In genomic region chr2:42133771-42134195, GRCh38 we compare ENCODE assay signal across 10 cellular contexts. TPM values are rescaled to one million over a fixed set of nuclear protein-coding genes. Genes with fewer than 3 reads are reported as not detected.
DNase-seq lines count a peak whose midpoint lies in the region; ATAC-seq, FAIRE-seq and TF ChIP-seq lines count a peak whose summit lies in the region.
"Had no signal": no experiment of that assay in that cellular context is flagged by ENCODE, and none has a peak within 500 bp of the region (broad histone marks: within the 10 kb centered on the region; RNA-seq: fewer than 3 reads in every experiment).

No MANE protein-coding gene starts in this region.

- TF ChIP-seq RAD21 in HepG2 (CRISPR knock-in tag; IDR thresholded peaks at IDR 0.05) = no peak

- peak; percentile 53 for DNase-seq in activated CD8-positive, alpha-beta memory T cell treated with anti-CD3 and anti-CD28 coated beads for 24 hours
- DNase-seq in activated CD8-positive, alpha-beta memory T cell treated with anti-CD3 and anti-CD28 coated beads, Interleukin-2, amount 50 U/mL, for 48 hours = no peak
- no peak for DNase-seq in activated CD8-positive, alpha-beta T cell treated with anti-CD3 and anti-CD28 coated beads, Interleukin-2, amount 10 ng/mL, durations not matched to agents 7 days and 5 days
- no peak for DNase-seq in HepG2 (ENCODE audit: low spot score)
- DNase-seq in cerebellar cortex (ENCODE audit: low spot score) = no peak
- DNase-seq in HuH-7 (ENCODE audit: low spot score) = no peak
- no peak for DNase-seq in left colon
- DNase-seq: NCI-H226 had no signal

- H3K27me3 ChIP-seq in HepG2 (ENCODE audit: control insufficient read depth in 1 of 2, insufficient read depth in 2 of 2, low read length in 2 of 2) (no peaks in the 10 kb centered on the region), thymus (ENCODE audit: control insufficient read depth, insufficient read depth) (no peaks in the 10 kb centered on the region)

- no peak for TF ChIP-seq POLR2A in HepG2 (IDR thresholded peaks at IDR 0.05; ENCODE audit: insufficient read depth in 1 of 2, low read depth in 2 of 2, low read length in 2 of 2)

- intact Hi-C loops in HepG2 (cut with micrococcal nuclease; ENCODE audit: unreplicated experiment) = loop anchor here (1.0 kb wide), 1 partner anchor 153 kb away; no protein-coding TSS in a partner anchor
- intact Hi-C loops in left colon (cut with DNase I, micrococcal nuclease) = no loop called here

- WGBS in HepG2 (ENCODE audit: low lambda C conversion rate) = 91% methylated on average over 11 of the region's 11 CpGs
- 92% methylated on average over 11 of the region's 11 CpGs for WGBS in thymus

- CTCF ChIA-PET in activated CD8-positive, alpha-beta T cell treated with anti-CD3 and anti-CD28 coated beads, Interleukin-2, amount 10 ng/mL, durations not matched to agents 7 days and 5 days (lab: Charles Lee) = interaction anchor here (1.0 to 3.4 kb wide), 16 partner anchors 8 to 293 kb away, joined by 3 to 29 read pairs (median 8); no protein-coding TSS in a partner anchor
- CTCF ChIA-PET in HepG2 (lab: Yijun Ruan, JAX; ENCODE audit: low intra/inter-chr PET ratio, low total read pairs) = no interaction called here

- no peak for ATAC-seq in activated CD8-positive, alpha-beta T cell treated with anti-CD3 and anti-CD28 coated beads, Interleukin-2, amount 10 ng/mL, durations not matched to agents 7 days and 5 days
- no peak for ATAC-seq in HepG2
- no peak for ATAC-seq in left colon

- POLR2A ChIA-PET in activated CD8-positive, alpha-beta T cell treated with anti-CD3 and anti-CD28 coated beads, Interleukin-2, amount 10 ng/mL, durations not matched to agents 7 days and 5 days (lab: Charles Lee) = interaction anchor here (0.9 to 3.3 kb wide), 11 partner anchors 8 to 226 kb away, joined by 3 to 71 read pairs (median 7); no protein-coding TSS in a partner anchor
- POLR2A ChIA-PET in HepG2 (lab: Yijun Ruan, JAX) = interaction anchor here (1.0 to 6.5 kb wide), 18 partner anchors 9 to 286 kb away, joined by 3 to 110 read pairs (median 14); no protein-coding TSS in a partner anchor

- H3K4me3 ChIP-seq in HepG2 (replicated peaks in 1 of 3; ENCODE audit: insufficient read depth in 1 of 3, low read depth in 2 of 3, low read length in 3 of 3) (peak overlapping the region in 1 of 3 experiments; percentile 53; a peak in 1 of 6 replicates), thymus (ENCODE audit: low read length) (no peak overlapping the region)

- H3K36me3 ChIP-seq in HepG2 (replicated peaks in 1 of 2; ENCODE audit: control insufficient read depth in 1 of 2, insufficient read depth in 2 of 2, low read length in 2 of 2) (no peaks in the 10 kb centered on the region), thymus (ENCODE audit: control insufficient read depth, insufficient read depth) (no peaks in the 10 kb centered on the region)
- H3K36me3 ChIP-seq: neutrophil had no signal

- in situ Hi-C loops in HepG2 (cut with HindIII; ENCODE audit: extremely low pct_ligation_motif_present, low pct_unique_long_range_greater_than_20kb) = loop anchor here (5.0 kb wide), 1 partner anchor 39 kb away; no protein-coding TSS in a partner anchor

- H3K9me3 ChIP-seq in HepG2 (ENCODE audit: low read length) = no peaks in the 10 kb centered on the region
- no peaks in the 10 kb centered on the region for H3K9me3 ChIP-seq in thymus (ENCODE audit: control insufficient read depth)
- H3K9me3 ChIP-seq: neutrophil had no signal

- TF ChIP-seq CTCF in HepG2 (CRISPR knock-in tag; IDR thresholded peaks at IDR 0.05) = no peak

- H3K9me3 Mint-ChIP-seq in activated CD8-positive, alpha-beta T cell treated with anti-CD3 and anti-CD28 coated beads, Interleukin-2, amount 10 ng/mL, durations not matched to agents 7 days and 5 days (ENCODE audit: insufficient read depth) = no peaks in the 10 kb centered on the region

- H3K4me1 ChIP-seq in HepG2 (ENCODE audit: insufficient read depth, low read length) (peaks cover 100% of the 10 kb centered on the region), thymus (ENCODE audit: control insufficient read depth, insufficient read depth, low read length) (peaks cover 35% of the 10 kb centered on the region)

- peaks cover 43% of the 10 kb centered on the region for H3K79me2 ChIP-seq in HepG2 (ENCODE audit: insufficient read depth, low read length)

- BruUV-seq in HepG2 (replicated peaks; lab: Mats Ljungman, UMichigan) = no TSS peak

- H2AFZ ChIP-seq in HepG2 (ENCODE audit: low read length) = no peak overlapping the region

- H3K4me3 Mint-ChIP-seq in activated CD8-positive, alpha-beta T cell treated with anti-CD3 and anti-CD28 coated beads, Interleukin-2, amount 10 ng/mL, durations not matched to agents 7 days and 5 days = peak overlapping the region; percentile 65

- H4K20me1 ChIP-seq in HepG2 (ENCODE audit: insufficient read depth, low read length) = no peaks in the 10 kb centered on the region

- peaks cover 3% of the 10 kb centered on the region for H3K36me3 Mint-ChIP-seq in activated CD8-positive, alpha-beta T cell treated with anti-CD3 and anti-CD28 coated beads, Interleukin-2, amount 10 ng/mL, durations not matched to agents 7 days and 5 days (ENCODE audit: low read depth)

- FAIRE-seq in HepG2 (lab: Jason Lieb, UNC) = no peak

- no peak for TF ChIP-seq EP300 in HepG2 (IDR thresholded peaks at IDR 0.05; ENCODE audit: low read depth in 2 of 2, low read length in 2 of 2)
- TF ChIP-seq EP300 in HepG2 (CRISPR knock-in tag; IDR thresholded peaks at IDR 0.05; ENCODE audit: borderline replicate concordance) = no peak

- no peaks in the 10 kb centered on the region for H3K27me3 Mint-ChIP-seq in activated CD8-positive, alpha-beta T cell treated with anti-CD3 and anti-CD28 coated beads, Interleukin-2, amount 10 ng/mL, durations not matched to agents 7 days and 5 days (ENCODE audit: low read depth)

- peak overlapping the region; percentile 95 for H3K27ac Mint-ChIP-seq in activated CD8-positive, alpha-beta T cell treated with anti-CD3 and anti-CD28 coated beads, Interleukin-2, amount 10 ng/mL, durations not matched to agents 7 days and 5 days

- H3K9ac ChIP-seq in HepG2 (ENCODE audit: insufficient read depth, low read depth, low read length) = peak overlapping the region; percentile 53

- peak overlapping the region; percentile 62 for H3K4me2 ChIP-seq in HepG2 (ENCODE audit: low read depth, low read length)

- H3K4me1 Mint-ChIP-seq in activated CD8-positive, alpha-beta T cell treated with anti-CD3 and anti-CD28 coated beads, Interleukin-2, amount 10 ng/mL, durations not matched to agents 7 days and 5 days (ENCODE audit: low read depth) = peaks cover 87% of the 10 kb centered on the region

- H3K27ac ChIP-seq in HepG2 (ENCODE audit: extremely low read length, insufficient read depth, low read length) = peak overlapping the region; percentile 86
- peak overlapping the region; percentile 43 for H3K27ac ChIP-seq in thymus (ENCODE audit: low read depth)
- H3K27ac ChIP-seq: neutrophil had no signal

TF ChIP-seq in HepG2, 621 proteins besides CTCF, POLR2A, EP300 and RAD21 (continues in another document):
- TF ChIP-seq, protein P1, sequence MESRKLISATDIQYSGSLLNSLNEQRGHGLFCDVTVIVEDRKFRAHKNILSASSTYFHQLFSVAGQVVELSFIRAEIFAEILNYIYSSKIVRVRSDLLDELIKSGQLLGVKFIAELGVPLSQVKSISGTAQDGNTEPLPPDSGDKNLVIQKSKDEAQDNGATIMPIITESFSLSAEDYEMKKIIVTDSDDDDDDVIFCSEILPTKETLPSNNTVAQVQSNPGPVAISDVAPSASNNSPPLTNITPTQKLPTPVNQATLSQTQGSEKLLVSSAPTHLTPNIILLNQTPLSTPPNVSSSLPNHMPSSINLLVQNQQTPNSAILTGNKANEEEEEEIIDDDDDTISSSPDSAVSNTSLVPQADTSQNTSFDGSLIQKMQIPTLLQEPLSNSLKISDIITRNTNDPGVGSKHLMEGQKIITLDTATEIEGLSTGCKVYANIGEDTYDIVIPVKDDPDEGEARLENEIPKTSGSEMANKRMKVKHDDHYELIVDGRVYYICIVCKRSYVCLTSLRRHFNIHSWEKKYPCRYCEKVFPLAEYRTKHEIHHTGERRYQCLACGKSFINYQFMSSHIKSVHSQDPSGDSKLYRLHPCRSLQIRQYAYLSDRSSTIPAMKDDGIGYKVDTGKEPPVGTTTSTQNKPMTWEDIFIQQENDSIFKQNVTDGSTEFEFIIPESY (CRISPR knock-in tag; IDR thresholded peaks at IDR 0.05) = peak; percentile 76
- TF ChIP-seq GATA4 (IDR thresholded peaks at IDR 0.05; ENCODE audit: borderline replicate concordance, low read depth) = no peak
- TF ChIP-seq ZMYM4 (CRISPR knock-in tag; IDR thresholded peaks at IDR 0.05) = no peak
- no peak for TF ChIP-seq RARG (CRISPR knock-in tag; IDR thresholded peaks at IDR 0.05; ENCODE audit: low read depth)
- 0 out of 2 replicates have a peak, but pooled peaks have one; percentile 62 for TF ChIP-seq SMYD3 (CRISPR knock-in tag; IDR thresholded peaks at IDR 0.05)

RNA-seq across cellular contexts. Expression of gene EML4, which starts 35.4 kb away (rescaled TPM):
- total RNA-seq in activated CD8-positive, alpha-beta T cell treated with anti-CD3 and anti-CD28 coated beads, Interleukin-2, amount 10 ng/mL, durations not matched to agents 7 days and 5 days = 10 to 100 TPM; 88.0 to 89.7 TPM
- total RNA-seq in HepG2 (2016; rRNA removed; fragmentation: Illumina TruSeq; extraction: Trizol) = 243 and 362 TPM in 2 replicates
- total RNA-seq in HepG2 (2016; cell fraction: cytosol; rRNA removed; fragmentation: Illumina TruSeq; extraction: Trizol; ENCODE audit: low read depth) = 33.1 and 38.2 TPM in 2 replicates
- 236 and 353 TPM in 2 replicates for total RNA-seq in HepG2 (2016; cell fraction: insoluble cytoplasmic fraction; rRNA removed; fragmentation: Illumina TruSeq; extraction: Trizol)
- 84.2 and 89.8 TPM in 2 replicates for total RNA-seq in HepG2 (2016; cell fraction: membrane; rRNA removed; fragmentation: Illumina TruSeq; extraction: Trizol)
- total RNA-seq in HepG2 (2016; cell fraction: nucleus; rRNA removed; fragmentation: Illumina TruSeq; extraction: Trizol) = 261 and 283 TPM in 2 replicates
- polyA plus RNA-seq in HepG2 (2011; rRNA removed) = 355 and 476 TPM in 2 replicates
- 199 and 296 TPM in 2 replicates for polyA plus RNA-seq in HepG2 (2011; cell fraction: cytosol; rRNA removed)
- 364 and 369 TPM in 2 replicates for polyA plus RNA-seq in HepG2 (2011; cell fraction: nucleus; rRNA removed)
- 244 and 400 TPM in 2 replicates for polyA plus RNA-seq in HepG2 (2012)
- 6.9 and 8.0 TPM in 2 replicates for polyA plus RNA-seq in HepG2 (2016; cell fraction: cytosol; fragmentation: Illumina TruSeq; extraction: Trizol; ENCODE audit: low read depth)
- polyA plus RNA-seq in HepG2 (2016; cell fraction: insoluble cytoplasmic fraction; fragmentation: Illumina TruSeq; extraction: Trizol; ENCODE audit: low read depth) = 247 and 266 TPM in 2 replicates
- polyA plus RNA-seq in HepG2 (2016; cell fraction: membrane; fragmentation: Illumina TruSeq; extraction: Trizol; ENCODE audit: low read depth) = 32.1 and 33.7 TPM in 2 replicates
- polyA plus RNA-seq in HepG2 (2016; cell fraction: nucleus; fragmentation: Illumina TruSeq; extraction: Trizol; ENCODE audit: insufficient read depth, low read depth) = 219 and 231 TPM in 2 replicates
- 36.9 and 556 TPM in 2 replicates for polyA minus RNA-seq in HepG2 (2011; rRNA and poly(A)+ RNA removed; ENCODE audit: low replicate concordance)
- polyA minus RNA-seq in HepG2 (2011; cell fraction: cytosol; rRNA and poly(A)+ RNA removed) = 400 and 421 TPM in 2 replicates
- polyA minus RNA-seq in HepG2 (2011; cell fraction: nucleus; rRNA and poly(A)+ RNA removed) = 1,279 and 1,350 TPM in 2 replicates
- 23.5 TPM for polyA plus RNA-seq in thymus
- total RNA-seq in left colon = 10 to 100 TPM; 68.2 to 76.5 TPM
